ENCODE assay signal across 2 cellular contexts in the genomic region with DNA sequence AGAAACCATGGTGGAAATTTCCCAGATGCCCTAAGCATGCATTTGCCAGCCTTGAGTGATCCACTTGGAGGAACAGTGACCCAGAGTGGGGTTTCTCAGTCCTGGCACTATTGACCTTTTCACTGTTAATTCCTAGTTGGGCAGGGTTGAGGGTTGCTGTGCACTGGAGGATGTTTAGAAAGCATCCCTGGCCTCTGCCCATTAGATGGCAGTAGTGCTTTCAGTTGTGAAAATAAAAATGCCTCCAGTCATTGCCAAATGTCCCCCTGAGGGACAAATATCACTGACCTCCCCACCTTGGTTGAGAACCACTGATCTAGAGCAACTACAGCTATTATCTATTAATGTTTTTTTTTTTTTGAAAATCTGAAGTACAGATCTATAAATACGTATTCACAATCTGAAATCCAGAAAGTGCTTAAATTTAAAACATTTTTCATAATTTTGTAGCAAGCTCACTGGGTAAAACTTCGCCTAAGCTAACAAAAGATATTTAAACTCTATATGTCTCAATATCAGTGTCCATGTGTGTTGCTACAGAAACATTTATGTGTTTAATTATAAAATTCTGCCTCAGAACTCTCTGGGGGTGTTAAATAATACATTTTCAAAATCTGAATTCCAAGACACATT.
TF ChIP-seq lines count a peak whose summit lies in the region.

No MANE protein-coding gene starts in this region.

TF ChIP-seq in HCT116, 20 proteins besides CTCF, POLR2A, EP300 and RAD21:
- no peak for TF ChIP-seq SP1 (IDR thresholded peaks at IDR 0.05; ENCODE audit: low read depth)
- no peak for TF ChIP-seq CEBPB (IDR thresholded peaks at IDR 0.05; ENCODE audit: low read depth)
- no peak for TF ChIP-seq CBX3 (IDR thresholded peaks at IDR 0.05; ENCODE audit: low read depth)
- TF ChIP-seq ZNF274 (IDR thresholded peaks at IDR 0.05; ENCODE audit: low read depth, low read length): no peak
- TF ChIP-seq ELF1 (IDR thresholded peaks at IDR 0.05; ENCODE audit: borderline replicate concordance, low read depth): no peak
- no peak for TF ChIP-seq SRF (IDR thresholded peaks at IDR 0.05; ENCODE audit: low read depth)
TF ChIP-seq in HCT116: peak in this region for 0.

TF ChIP-seq in SK-N-SH, 30 proteins besides CTCF, POLR2A, EP300 and RAD21 (continued from another document):
- TF ChIP-seq SMC3 (IDR thresholded peaks at IDR 0.05; ENCODE audit: low read depth, low read length): peak; percentile 55
